2 cellular contexts compared by ENCODE assay signal in the genomic region with DNA sequence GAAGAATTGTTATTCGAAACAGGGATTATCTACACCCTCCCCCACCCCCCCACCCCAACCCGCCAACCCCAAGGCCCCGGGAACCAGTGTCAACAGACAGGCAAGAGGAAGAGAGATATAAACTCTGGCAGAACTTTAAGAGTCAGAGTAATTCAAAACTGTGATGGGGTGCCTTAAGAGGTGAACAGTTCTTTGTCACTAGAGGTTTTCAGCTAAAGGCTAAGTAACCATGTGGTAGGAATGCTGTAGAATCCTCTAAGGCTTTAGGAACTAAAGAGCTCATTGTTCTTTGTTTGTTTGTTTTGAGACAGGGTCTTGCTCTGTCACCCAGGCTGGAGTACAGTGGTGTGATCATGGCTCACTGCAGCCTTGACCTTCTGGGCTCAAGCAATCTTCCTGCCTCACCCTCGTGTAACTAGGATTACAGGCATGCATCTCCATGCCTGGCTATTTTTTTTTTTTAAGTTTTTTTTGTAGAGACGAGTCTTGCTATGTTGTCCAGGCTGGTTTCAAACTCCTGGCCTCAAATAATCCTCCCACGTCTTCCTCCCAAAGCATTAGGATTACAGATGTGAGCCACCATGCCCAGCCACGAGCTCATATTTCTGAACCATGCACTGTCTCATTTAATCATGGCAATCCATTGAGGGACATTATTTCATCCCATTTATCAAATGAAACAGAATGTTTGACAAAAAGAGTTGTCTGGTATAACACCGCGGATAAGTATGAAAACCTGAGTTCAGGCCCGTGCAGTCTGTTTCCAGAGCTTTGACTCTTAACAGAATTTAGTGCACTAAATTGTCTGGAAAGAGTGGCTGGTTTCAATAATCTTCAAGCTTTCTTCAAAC.
A peak's percentile ranks its signal among the peaks of the same experiment; 100 is the strongest.
TF ChIP-seq lines count a peak whose summit lies in the region.

No MANE protein-coding gene starts in this region.

TF ChIP-seq in K562, 482 proteins besides CTCF, POLR2A, EP300 and RAD21 (continues in another document):
- no peak for TF ChIP-seq MTF1 (CRISPR knock-in tag; IDR thresholded peaks at IDR 0.05; ENCODE audit: borderline replicate concordance)
- no peak for TF ChIP-seq ZNF699 (CRISPR knock-in tag; IDR thresholded peaks at IDR 0.05; ENCODE audit: insufficient replicate concordance)
- TF ChIP-seq, protein P1, sequence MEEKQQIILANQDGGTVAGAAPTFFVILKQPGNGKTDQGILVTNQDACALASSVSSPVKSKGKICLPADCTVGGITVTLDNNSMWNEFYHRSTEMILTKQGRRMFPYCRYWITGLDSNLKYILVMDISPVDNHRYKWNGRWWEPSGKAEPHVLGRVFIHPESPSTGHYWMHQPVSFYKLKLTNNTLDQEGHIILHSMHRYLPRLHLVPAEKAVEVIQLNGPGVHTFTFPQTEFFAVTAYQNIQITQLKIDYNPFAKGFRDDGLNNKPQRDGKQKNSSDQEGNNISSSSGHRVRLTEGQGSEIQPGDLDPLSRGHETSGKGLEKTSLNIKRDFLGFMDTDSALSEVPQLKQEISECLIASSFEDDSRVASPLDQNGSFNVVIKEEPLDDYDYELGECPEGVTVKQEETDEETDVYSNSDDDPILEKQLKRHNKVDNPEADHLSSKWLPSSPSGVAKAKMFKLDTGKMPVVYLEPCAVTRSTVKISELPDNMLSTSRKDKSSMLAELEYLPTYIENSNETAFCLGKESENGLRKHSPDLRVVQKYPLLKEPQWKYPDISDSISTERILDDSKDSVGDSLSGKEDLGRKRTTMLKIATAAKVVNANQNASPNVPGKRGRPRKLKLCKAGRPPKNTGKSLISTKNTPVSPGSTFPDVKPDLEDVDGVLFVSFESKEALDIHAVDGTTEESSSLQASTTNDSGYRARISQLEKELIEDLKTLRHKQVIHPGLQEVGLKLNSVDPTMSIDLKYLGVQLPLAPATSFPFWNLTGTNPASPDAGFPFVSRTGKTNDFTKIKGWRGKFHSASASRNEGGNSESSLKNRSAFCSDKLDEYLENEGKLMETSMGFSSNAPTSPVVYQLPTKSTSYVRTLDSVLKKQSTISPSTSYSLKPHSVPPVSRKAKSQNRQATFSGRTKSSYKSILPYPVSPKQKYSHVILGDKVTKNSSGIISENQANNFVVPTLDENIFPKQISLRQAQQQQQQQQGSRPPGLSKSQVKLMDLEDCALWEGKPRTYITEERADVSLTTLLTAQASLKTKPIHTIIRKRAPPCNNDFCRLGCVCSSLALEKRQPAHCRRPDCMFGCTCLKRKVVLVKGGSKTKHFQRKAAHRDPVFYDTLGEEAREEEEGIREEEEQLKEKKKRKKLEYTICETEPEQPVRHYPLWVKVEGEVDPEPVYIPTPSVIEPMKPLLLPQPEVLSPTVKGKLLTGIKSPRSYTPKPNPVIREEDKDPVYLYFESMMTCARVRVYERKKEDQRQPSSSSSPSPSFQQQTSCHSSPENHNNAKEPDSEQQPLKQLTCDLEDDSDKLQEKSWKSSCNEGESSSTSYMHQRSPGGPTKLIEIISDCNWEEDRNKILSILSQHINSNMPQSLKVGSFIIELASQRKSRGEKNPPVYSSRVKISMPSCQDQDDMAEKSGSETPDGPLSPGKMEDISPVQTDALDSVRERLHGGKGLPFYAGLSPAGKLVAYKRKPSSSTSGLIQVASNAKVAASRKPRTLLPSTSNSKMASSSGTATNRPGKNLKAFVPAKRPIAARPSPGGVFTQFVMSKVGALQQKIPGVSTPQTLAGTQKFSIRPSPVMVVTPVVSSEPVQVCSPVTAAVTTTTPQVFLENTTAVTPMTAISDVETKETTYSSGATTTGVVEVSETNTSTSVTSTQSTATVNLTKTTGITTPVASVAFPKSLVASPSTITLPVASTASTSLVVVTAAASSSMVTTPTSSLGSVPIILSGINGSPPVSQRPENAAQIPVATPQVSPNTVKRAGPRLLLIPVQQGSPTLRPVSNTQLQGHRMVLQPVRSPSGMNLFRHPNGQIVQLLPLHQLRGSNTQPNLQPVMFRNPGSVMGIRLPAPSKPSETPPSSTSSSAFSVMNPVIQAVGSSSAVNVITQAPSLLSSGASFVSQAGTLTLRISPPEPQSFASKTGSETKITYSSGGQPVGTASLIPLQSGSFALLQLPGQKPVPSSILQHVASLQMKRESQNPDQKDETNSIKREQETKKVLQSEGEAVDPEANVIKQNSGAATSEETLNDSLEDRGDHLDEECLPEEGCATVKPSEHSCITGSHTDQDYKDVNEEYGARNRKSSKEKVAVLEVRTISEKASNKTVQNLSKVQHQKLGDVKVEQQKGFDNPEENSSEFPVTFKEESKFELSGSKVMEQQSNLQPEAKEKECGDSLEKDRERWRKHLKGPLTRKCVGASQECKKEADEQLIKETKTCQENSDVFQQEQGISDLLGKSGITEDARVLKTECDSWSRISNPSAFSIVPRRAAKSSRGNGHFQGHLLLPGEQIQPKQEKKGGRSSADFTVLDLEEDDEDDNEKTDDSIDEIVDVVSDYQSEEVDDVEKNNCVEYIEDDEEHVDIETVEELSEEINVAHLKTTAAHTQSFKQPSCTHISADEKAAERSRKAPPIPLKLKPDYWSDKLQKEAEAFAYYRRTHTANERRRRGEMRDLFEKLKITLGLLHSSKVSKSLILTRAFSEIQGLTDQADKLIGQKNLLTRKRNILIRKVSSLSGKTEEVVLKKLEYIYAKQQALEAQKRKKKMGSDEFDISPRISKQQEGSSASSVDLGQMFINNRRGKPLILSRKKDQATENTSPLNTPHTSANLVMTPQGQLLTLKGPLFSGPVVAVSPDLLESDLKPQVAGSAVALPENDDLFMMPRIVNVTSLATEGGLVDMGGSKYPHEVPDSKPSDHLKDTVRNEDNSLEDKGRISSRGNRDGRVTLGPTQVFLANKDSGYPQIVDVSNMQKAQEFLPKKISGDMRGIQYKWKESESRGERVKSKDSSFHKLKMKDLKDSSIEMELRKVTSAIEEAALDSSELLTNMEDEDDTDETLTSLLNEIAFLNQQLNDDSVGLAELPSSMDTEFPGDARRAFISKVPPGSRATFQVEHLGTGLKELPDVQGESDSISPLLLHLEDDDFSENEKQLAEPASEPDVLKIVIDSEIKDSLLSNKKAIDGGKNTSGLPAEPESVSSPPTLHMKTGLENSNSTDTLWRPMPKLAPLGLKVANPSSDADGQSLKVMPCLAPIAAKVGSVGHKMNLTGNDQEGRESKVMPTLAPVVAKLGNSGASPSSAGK (IDR thresholded peaks at IDR 0.05): peak; percentile 63
- no peak for TF ChIP-seq ZNF695 (CRISPR knock-in tag; IDR thresholded peaks at IDR 0.05)
- no peak for TF ChIP-seq FOXJ3 (CRISPR knock-in tag; IDR thresholded peaks at IDR 0.05)
- TF ChIP-seq KAT8 (IDR thresholded peaks at IDR 0.05; ENCODE audit: low read depth): no peak
- no peak for TF ChIP-seq ARID3B (CRISPR knock-in tag; IDR thresholded peaks at IDR 0.05; ENCODE audit: borderline replicate concordance)

TF ChIP-seq in HepG2, 621 proteins besides CTCF, POLR2A, EP300 and RAD21 (continues in another document):
- TF ChIP-seq JUN (CRISPR knock-in tag; IDR thresholded peaks at IDR 0.05): peak; percentile 92
- TF ChIP-seq ZNF674 (CRISPR knock-in tag; IDR thresholded peaks at IDR 0.05; ENCODE audit: low read depth): no peak
- peak; percentile 66; the same call in 1 of the 3 replicates for TF ChIP-seq MXI1 (IDR thresholded peaks at IDR 0.05; ENCODE audit: borderline replicate concordance, low read depth, low read length)
- peak; percentile 92 for TF ChIP-seq ZNF503 (CRISPR knock-in tag; IDR thresholded peaks at IDR 0.05)
- peak; percentile 54; the same call in 1 of the 2 replicates for TF ChIP-seq ZSCAN21 (CRISPR knock-in tag; IDR thresholded peaks at IDR 0.05; ENCODE audit: borderline replicate concordance)
- TF ChIP-seq, protein P2, sequence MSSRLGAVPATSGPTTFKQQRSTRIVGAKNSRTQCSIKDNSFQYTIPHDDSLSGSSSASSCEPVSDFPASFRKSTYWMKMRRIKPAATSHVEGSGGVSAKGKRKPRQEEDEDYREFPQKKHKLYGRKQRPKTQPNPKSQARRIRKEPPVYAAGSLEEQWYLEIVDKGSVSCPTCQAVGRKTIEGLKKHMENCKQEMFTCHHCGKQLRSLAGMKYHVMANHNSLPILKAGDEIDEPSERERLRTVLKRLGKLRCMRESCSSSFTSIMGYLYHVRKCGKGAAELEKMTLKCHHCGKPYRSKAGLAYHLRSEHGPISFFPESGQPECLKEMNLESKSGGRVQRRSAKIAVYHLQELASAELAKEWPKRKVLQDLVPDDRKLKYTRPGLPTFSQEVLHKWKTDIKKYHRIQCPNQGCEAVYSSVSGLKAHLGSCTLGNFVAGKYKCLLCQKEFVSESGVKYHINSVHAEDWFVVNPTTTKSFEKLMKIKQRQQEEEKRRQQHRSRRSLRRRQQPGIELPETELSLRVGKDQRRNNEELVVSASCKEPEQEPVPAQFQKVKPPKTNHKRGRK (CRISPR knock-in tag; IDR thresholded peaks at IDR 0.05): no peak
- TF ChIP-seq GZF1 (CRISPR knock-in tag; IDR thresholded peaks at IDR 0.05): peak; percentile 74; the same call in 1 of the 2 replicates
- no peak for TF ChIP-seq PRMT3 (CRISPR knock-in tag; IDR thresholded peaks at IDR 0.05; ENCODE audit: borderline replicate concordance, low read depth)
- TF ChIP-seq, protein P3, sequence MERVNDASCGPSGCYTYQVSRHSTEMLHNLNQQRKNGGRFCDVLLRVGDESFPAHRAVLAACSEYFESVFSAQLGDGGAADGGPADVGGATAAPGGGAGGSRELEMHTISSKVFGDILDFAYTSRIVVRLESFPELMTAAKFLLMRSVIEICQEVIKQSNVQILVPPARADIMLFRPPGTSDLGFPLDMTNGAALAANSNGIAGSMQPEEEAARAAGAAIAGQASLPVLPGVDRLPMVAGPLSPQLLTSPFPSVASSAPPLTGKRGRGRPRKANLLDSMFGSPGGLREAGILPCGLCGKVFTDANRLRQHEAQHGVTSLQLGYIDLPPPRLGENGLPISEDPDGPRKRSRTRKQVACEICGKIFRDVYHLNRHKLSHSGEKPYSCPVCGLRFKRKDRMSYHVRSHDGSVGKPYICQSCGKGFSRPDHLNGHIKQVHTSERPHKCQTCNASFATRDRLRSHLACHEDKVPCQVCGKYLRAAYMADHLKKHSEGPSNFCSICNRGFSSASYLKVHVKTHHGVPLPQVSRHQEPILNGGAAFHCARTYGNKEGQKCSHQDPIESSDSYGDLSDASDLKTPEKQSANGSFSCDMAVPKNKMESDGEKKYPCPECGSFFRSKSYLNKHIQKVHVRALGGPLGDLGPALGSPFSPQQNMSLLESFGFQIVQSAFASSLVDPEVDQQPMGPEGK (CRISPR knock-in tag; IDR thresholded peaks at IDR 0.05): peak; percentile 81; the same call in 1 of the 2 replicates
- TF ChIP-seq RFXAP (CRISPR knock-in tag; IDR thresholded peaks at IDR 0.05; ENCODE audit: borderline replicate concordance): peak; percentile 78; the same call in 1 of the 2 replicates
- TF ChIP-seq FOXJ3 (CRISPR knock-in tag; IDR thresholded peaks at IDR 0.05; ENCODE audit: borderline replicate concordance): peak; percentile 90; the same call in 1 of the 2 replicates
- peak; percentile 99 for TF ChIP-seq FOXO1 (CRISPR knock-in tag; IDR thresholded peaks at IDR 0.05)
- no peak; the same call in 1 of the 2 replicates for TF ChIP-seq ZNF225 (CRISPR knock-in tag; IDR thresholded peaks at IDR 0.05)
- no peak for TF ChIP-seq ZNF224 (CRISPR knock-in tag; IDR thresholded peaks at IDR 0.05)
- TF ChIP-seq, protein P4, sequence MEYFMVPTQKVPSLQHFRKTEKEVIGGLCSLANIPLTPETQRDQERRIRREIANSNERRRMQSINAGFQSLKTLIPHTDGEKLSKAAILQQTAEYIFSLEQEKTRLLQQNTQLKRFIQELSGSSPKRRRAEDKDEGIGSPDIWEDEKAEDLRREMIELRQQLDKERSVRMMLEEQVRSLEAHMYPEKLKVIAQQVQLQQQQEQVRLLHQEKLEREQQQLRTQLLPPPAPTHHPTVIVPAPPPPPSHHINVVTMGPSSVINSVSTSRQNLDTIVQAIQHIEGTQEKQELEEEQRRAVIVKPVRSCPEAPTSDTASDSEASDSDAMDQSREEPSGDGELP (IDR thresholded peaks at IDR 0.05; ENCODE audit: borderline replicate concordance, low read depth): peak; percentile 47
- TF ChIP-seq ZFX (CRISPR knock-in tag; IDR thresholded peaks at IDR 0.05; ENCODE audit: low read depth): peak; percentile 49; the same call in 1 of the 2 replicates
- peak; percentile 73; the same call in 1 of the 2 replicates for TF ChIP-seq AHR (CRISPR knock-in tag; IDR thresholded peaks at IDR 0.05)
- TF ChIP-seq ZNF260 (CRISPR knock-in tag; IDR thresholded peaks at IDR 0.05; ENCODE audit: borderline replicate concordance, low read depth): no peak
- peak; percentile 95 for TF ChIP-seq RNF2 (conservative IDR thresholded peaks at IDR 0.05; ENCODE audit: low read depth)
- peak; percentile 77; the same call in 1 of the 2 replicates for TF ChIP-seq ZBTB20 (CRISPR knock-in tag; IDR thresholded peaks at IDR 0.05; ENCODE audit: borderline replicate concordance, low read depth)
- no peak for TF ChIP-seq TOE1 (CRISPR knock-in tag; IDR thresholded peaks at IDR 0.05)
- no peak; the same call in 1 of the 2 replicates for TF ChIP-seq ZNF546 (CRISPR knock-in tag; conservative IDR thresholded peaks at IDR 0.05)
- TF ChIP-seq, protein P5, sequence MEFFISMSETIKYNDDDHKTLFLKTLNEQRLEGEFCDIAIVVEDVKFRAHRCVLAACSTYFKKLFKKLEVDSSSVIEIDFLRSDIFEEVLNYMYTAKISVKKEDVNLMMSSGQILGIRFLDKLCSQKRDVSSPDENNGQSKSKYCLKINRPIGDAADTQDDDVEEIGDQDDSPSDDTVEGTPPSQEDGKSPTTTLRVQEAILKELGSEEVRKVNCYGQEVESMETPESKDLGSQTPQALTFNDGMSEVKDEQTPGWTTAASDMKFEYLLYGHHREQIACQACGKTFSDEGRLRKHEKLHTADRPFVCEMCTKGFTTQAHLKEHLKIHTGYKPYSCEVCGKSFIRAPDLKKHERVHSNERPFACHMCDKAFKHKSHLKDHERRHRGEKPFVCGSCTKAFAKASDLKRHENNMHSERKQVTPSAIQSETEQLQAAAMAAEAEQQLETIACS (CRISPR knock-in tag; IDR thresholded peaks at IDR 0.05): no peak
- peak; percentile 77 for TF ChIP-seq TRIM24 (CRISPR knock-in tag; IDR thresholded peaks at IDR 0.05)
